Comparison of ENCODE assay signal across 1 cellular context in genomic region chr2:231015462-231015861, GRCh38.
TF ChIP-seq lines count a peak whose summit lies in the region.

No MANE protein-coding gene starts in this region.

TF ChIP-seq in HepG2, 621 proteins besides CTCF, POLR2A, EP300 and RAD21:
- TF ChIP-seq ZNF687 (CRISPR knock-in tag; IDR thresholded peaks at IDR 0.05): peak; percentile 13; the same call in 1 of the 2 replicates
- TF ChIP-seq HOXA5 (CRISPR knock-in tag; IDR thresholded peaks at IDR 0.05): no peak
- TF ChIP-seq PRDM15 (CRISPR knock-in tag; IDR thresholded peaks at IDR 0.05): peak; percentile 83
TF ChIP-seq in HepG2: peak in this region for 2.
